11 cellular contexts compared by ENCODE assay signal in genomic region chr4:176052744-176053143, GRCh38. TPM values are rescaled to one million over a fixed set of nuclear protein-coding genes. Genes with fewer than 3 reads are reported as not detected.
DNase-seq lines count a peak whose midpoint lies in the region; ATAC-seq and TF ChIP-seq lines count a peak whose summit lies in the region.
"Had no signal": no experiment of that assay in that cellular context is flagged by ENCODE, and none has a peak within 500 bp of the region (broad histone marks: within the 10 kb centered on the region; RNA-seq: fewer than 3 reads in every experiment).

No MANE protein-coding gene starts in this region.

- ATAC-seq in GM19372 (IDR thresholded peaks at IDR 0.05; ENCODE audit: low read depth, unreplicated experiment) = peak; percentile 82
- ATAC-seq in HG02884 (IDR thresholded peaks at IDR 0.05; ENCODE audit: unreplicated experiment) = peak; percentile 99

- TF ChIP-seq CTCF in GM10266 (IDR thresholded peaks at IDR 0.05; ENCODE audit: control insufficient read depth, insufficient read depth, low read depth, missing control alignments) = no peak

- DNase-seq in GM10266 (ENCODE audit: extremely low spot score) (peak; percentile 45), NCI-H524 treated with DMSO at 0.1 percent for 48 hours (lab: John Stamatoyannopoulos, UW) (no peak), AML-193 (lab: John Stamatoyannopoulos, UW) (no peak), NCI-H2171 treated with DMSO at 0.1 percent for 48 hours (lab: John Stamatoyannopoulos, UW) (no peak)
- peak; percentile 15 for DNase-seq in Jurkat, Clone E6-1 (ENCODE audit: low read depth, low spot score)
- DNase-seq in stimulated activated CD4-positive, alpha-beta T cell treated with anti-CD3 and anti-CD28 coated beads, Interleukin-12 subunit alpha, Interleukin-12 subunit beta, amount 100 ng/mL, for 4 hours = no peak
- DNase-seq: activated T-cell treated with anti-CD3 and anti-CD28 coated beads for 4 hours, NCI-H774, T1000 had no signal

- no peak overlapping the region for H3K4me3 ChIP-seq in Jurkat, Clone E6-1 (ENCODE audit: low read length)

RNA-seq across cellular contexts. Expression of gene WDR17, which starts 12.9 kb away (rescaled TPM):
- polyA plus RNA-seq in Jurkat, Clone E6-1 (2012; ENCODE audit: insufficient read depth, insufficient read length) = 10.1 TPM

Comparison
In these comparisons a context has a peak if more than half of its experiments do, and no peak if none do; other contexts are left out.
1. DNase-seq: peak in GM10266 (single experiment) and Jurkat, Clone E6-1 (single experiment); none in NCI-H524 treated with DMSO at 0.1 percent for 48 hours (single experiment), AML-193 (0 of 2), stimulated activated CD4-positive, alpha-beta T cell treated with anti-CD3 and anti-CD28 coated beads, Interleukin-12 subunit alpha, Interleukin-12 subunit beta, amount 100 ng/mL, for 4 hours (single experiment) and NCI-H2171 treated with DMSO at 0.1 percent for 48 hours (single experiment).